8 cellular contexts compared by ENCODE assay signal in genomic region chr1:182229907-182230522, GRCh38.
DNase-seq lines count a peak whose midpoint lies in the region; ATAC-seq and TF ChIP-seq lines count a peak whose summit lies in the region.

No MANE protein-coding gene starts in this region.

- no peak for TF ChIP-seq POLR2A in transverse colon (IDR thresholded peaks at IDR 0.05)

- TF ChIP-seq EP300 in transverse colon (IDR thresholded peaks at IDR 0.05; ENCODE audit: low read depth) = no peak

- peaks cover 0 to 5% (median under 1%) of the 10 kb centered on the region in 4 donors for H3K4me1 ChIP-seq in transverse colon

- no peaks in the 10 kb centered on the region for H3K36me3 Mint-ChIP-seq in stimulated activated effector memory CD8-positive, alpha-beta T cell treated with anti-CD3 and anti-CD28 coated beads, Interleukin-12 subunit alpha, Interleukin-12 subunit beta, amount 100 ng/mL, for 72 hours

- no peak overlapping the region for H3K27ac ChIP-seq in transverse colon

- ATAC-seq in stimulated activated effector memory CD8-positive, alpha-beta T cell treated with anti-CD3 and anti-CD28 coated beads, Interleukin-12 subunit alpha, Interleukin-12 subunit beta, amount 100 ng/mL, for 72 hours = no peak

- no peaks in the 10 kb centered on the region for H3K4me1 Mint-ChIP-seq in stimulated activated effector memory CD8-positive, alpha-beta T cell treated with anti-CD3 and anti-CD28 coated beads, Interleukin-12 subunit alpha, Interleukin-12 subunit beta, amount 100 ng/mL, for 72 hours

- in situ Hi-C loops in transverse colon (cut with MboI; ENCODE audit: low pct_ligation_motif_present in 1 of 4, low pct_unique_long_range_greater_than_20kb in 1 of 4, low sequenced_read_pairs in 3 of 4) = no loop called here

- no peak for TF ChIP-seq CTCF in transverse colon (IDR thresholded peaks at IDR 0.05)

- H3K4me3 ChIP-seq in transverse colon = no peak overlapping the region

- H3K9me3 ChIP-seq in transverse colon = no peaks in the 10 kb centered on the region

- WGBS in transverse colon (ENCODE audit: low coverage in 1 of 2), 2 donors = 47 to 75% methylated on average over 3 to 4 of the region's 4 CpGs

- H3K9me3 Mint-ChIP-seq in stimulated activated effector memory CD8-positive, alpha-beta T cell treated with anti-CD3 and anti-CD28 coated beads, Interleukin-12 subunit alpha, Interleukin-12 subunit beta, amount 100 ng/mL, for 72 hours = no peaks in the 10 kb centered on the region

- H3K4me3 Mint-ChIP-seq in stimulated activated effector memory CD8-positive, alpha-beta T cell treated with anti-CD3 and anti-CD28 coated beads, Interleukin-12 subunit alpha, Interleukin-12 subunit beta, amount 100 ng/mL, for 72 hours = no peak overlapping the region

- DNase-seq in NCI-H2081 (lab: John Stamatoyannopoulos, UW) = peak; percentile 40 to 71
- no peak for DNase-seq in NCI-H2081 treated with DMSO at 0.1 percent for 48 hours (lab: John Stamatoyannopoulos, UW)
- DNase-seq in NCI-H510A (lab: John Stamatoyannopoulos, UW) = peak; percentile 31
- DNase-seq in fibroblast of gingiva (ENCODE audit: low read depth) = peak; percentile 69
- no peak for DNase-seq in stimulated activated effector memory CD8-positive, alpha-beta T cell treated with anti-CD3 and anti-CD28 coated beads, Interleukin-12 subunit alpha, Interleukin-12 subunit beta, amount 100 ng/mL, for 72 hours (ENCODE audit: low spot score in 2 of 2)
- DNase-seq in transverse colon = no peak
- no peak for DNase-seq in SKM-1 (lab: John Stamatoyannopoulos, UW; ENCODE audit: unreplicated experiment)
- no peak for DNase-seq in GM19238 (ENCODE audit: insufficient read length, low spot score)

- H3K27me3 ChIP-seq in transverse colon = no peaks in the 10 kb centered on the region

- H3K36me3 ChIP-seq in transverse colon = no peaks in the 10 kb centered on the region

- peak overlapping the region; percentile 17 for H3K27ac Mint-ChIP-seq in stimulated activated effector memory CD8-positive, alpha-beta T cell treated with anti-CD3 and anti-CD28 coated beads, Interleukin-12 subunit alpha, Interleukin-12 subunit beta, amount 100 ng/mL, for 72 hours

- intact Hi-C loops in transverse colon (cut with DNase I; ENCODE audit: low total_unique reads) = no loop called here

Comparison
In these comparisons a context has a peak if more than half of its experiments do, and no peak if none do; other contexts are left out.
1. DNase-seq: peak in NCI-H2081 (2 of 2), NCI-H510A (single experiment) and fibroblast of gingiva (single experiment); none in NCI-H2081 treated with DMSO at 0.1 percent for 48 hours (single experiment), stimulated activated effector memory CD8-positive, alpha-beta T cell treated with anti-CD3 and anti-CD28 coated beads, Interleukin-12 subunit alpha, Interleukin-12 subunit beta, amount 100 ng/mL, for 72 hours (0 of 2), transverse colon (single experiment), SKM-1 (single experiment) and GM19238 (single experiment).